8 cellular contexts compared by ENCODE assay signal in the genomic region with DNA sequence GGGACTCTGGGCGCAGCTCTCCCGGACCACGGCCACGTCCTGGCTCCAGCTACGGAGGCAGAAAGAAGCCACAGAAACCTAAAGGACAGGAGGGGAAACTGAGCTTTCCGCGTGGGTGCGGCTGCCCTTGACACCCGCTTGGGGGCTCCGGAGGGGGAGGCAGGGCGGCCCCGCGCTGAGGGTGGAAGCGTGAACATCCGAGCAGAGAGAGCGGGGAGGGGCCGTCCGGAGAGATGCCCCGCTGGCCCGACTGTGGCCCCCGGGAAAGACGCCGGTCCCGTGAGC.
DNase-seq lines count a peak whose midpoint lies in the region; ATAC-seq and FAIRE-seq lines count a peak whose summit lies in the region.

No MANE protein-coding gene starts in this region.

- no peaks in the 10 kb centered on the region for H3K36me3 ChIP-seq in ACC112 (ENCODE audit: insufficient read depth, low read length)
- H3K36me3 ChIP-seq in HUES48 (ENCODE audit: control insufficient read depth, insufficient read depth, low read length) = no peaks in the 10 kb centered on the region
- H3K36me3 ChIP-seq in naive thymus-derived CD4-positive, alpha-beta T cell (ENCODE audit: control insufficient read depth in 2 of 3, insufficient read depth in 3 of 3, low read length in 3 of 3) = no peaks in the 10 kb centered on the region

- H2AFZ ChIP-seq in ACC112 (ENCODE audit: low read length, unreplicated experiment) = peak overlapping the region; percentile 82

- H3K27ac ChIP-seq in ACC112 (ENCODE audit: low read depth, low read length) = peak overlapping the region; percentile 53; the same call in 1 of the 2 replicates
- no peak overlapping the region for H3K27ac ChIP-seq in HUES48 (ENCODE audit: low read depth, low read length)
- H3K27ac ChIP-seq in cingulate gyrus (ENCODE audit: low read depth, low read length) = peak overlapping the region; percentile 19
- H3K27ac ChIP-seq in naive thymus-derived CD4-positive, alpha-beta T cell (ENCODE audit: low read depth, low read length) = no peak overlapping the region

- no peak overlapping the region for H3K9ac ChIP-seq in HUES48 (ENCODE audit: low read depth, low read length)

- H3K27me3 Mint-ChIP-seq in naive thymus-derived CD4-positive, alpha-beta T cell = peaks cover 25 to 63% (median 31%) of the 10 kb centered on the region in 5 donors

- H3K27me3 ChIP-seq in ACC112 (ENCODE audit: insufficient read depth, low read length) = no peaks in the 10 kb centered on the region
- peaks cover 23% of the 10 kb centered on the region for H3K27me3 ChIP-seq in HUES48 (ENCODE audit: control insufficient read depth, insufficient read depth, low read length)
- peaks cover 0 to 7% of the 10 kb centered on the region in 2 donors for H3K27me3 ChIP-seq in naive thymus-derived CD4-positive, alpha-beta T cell (ENCODE audit: control insufficient read depth in 2 of 2, insufficient read depth in 2 of 2, low read length in 2 of 2)

- no peaks in the 10 kb centered on the region for H3K9me3 ChIP-seq in HUES48 (ENCODE audit: control insufficient read depth, insufficient read depth, low read length)
- H3K9me3 ChIP-seq in naive thymus-derived CD4-positive, alpha-beta T cell (ENCODE audit: control insufficient read depth in 2 of 3, low read length in 3 of 3) = peaks cover 0 to 8% (median 0%) of the 10 kb centered on the region in 3 experiments

- H3K4me3 ChIP-seq in ACC112 (ENCODE audit: low read depth, low read length) = peak overlapping the region; percentile 86
- H3K4me3 ChIP-seq in HUES48 (ENCODE audit: low read depth, low read length) = peak overlapping the region; percentile 88
- H3K4me3 ChIP-seq in naive thymus-derived CD4-positive, alpha-beta T cell (ENCODE audit: low read length) = peak overlapping the region; percentile 69

- no peak overlapping the region for H3K27ac Mint-ChIP-seq in naive thymus-derived CD4-positive, alpha-beta T cell

- intact Hi-C loops in naive thymus-derived CD4-positive, alpha-beta T cell (cut with micrococcal nuclease) = loop anchor here in 1 of 2 donors (5.0 kb wide), 1 partner anchor 294 kb away; a partner anchor contains a TSS

- FAIRE-seq in GM19239 (lab: Jason Lieb, UNC) = no peak

- peaks cover 0 to 11% (median 4%) of the 10 kb centered on the region in 11 donors for H3K9me3 Mint-ChIP-seq in naive thymus-derived CD4-positive, alpha-beta T cell

- H3K4me1 Mint-ChIP-seq in naive thymus-derived CD4-positive, alpha-beta T cell = peaks cover 9 to 24% (median 17%) of the 10 kb centered on the region in 7 donors

- H3K4me1 ChIP-seq in ACC112 (ENCODE audit: control insufficient read depth, insufficient read depth, low read length, unreplicated experiment) (peaks cover 24% of the 10 kb centered on the region), HUES48 (ENCODE audit: control insufficient read depth, insufficient read depth, low read length) (peaks cover 11% of the 10 kb centered on the region)
- H3K4me1 ChIP-seq in naive thymus-derived CD4-positive, alpha-beta T cell (ENCODE audit: control insufficient read depth in 2 of 2, insufficient read depth in 2 of 2, low read length in 2 of 2) = peaks cover 0 to 15% of the 10 kb centered on the region in 2 donors

- H3K4me3 Mint-ChIP-seq in naive thymus-derived CD4-positive, alpha-beta T cell = peak overlapping the region in 9 of 10 donors; percentile 59 to 82 (median 76)

- POLR2A ChIA-PET in naive thymus-derived CD4-positive, alpha-beta T cell (lab: Charles Lee) = no interaction called here

- H3K36me3 Mint-ChIP-seq in naive thymus-derived CD4-positive, alpha-beta T cell = peaks cover 0 to 5% (median 4%) of the 10 kb centered on the region in 5 donors

- CTCF ChIA-PET in naive thymus-derived CD4-positive, alpha-beta T cell (lab: Charles Lee) = interaction anchor here (0.6 to 1.1 kb wide), 2 partner anchors 24 to 364 kb away, joined by 3 read pairs; no protein-coding TSS in a partner anchor

- no peaks in the 10 kb centered on the region for H3K79me2 ChIP-seq in ACC112 (ENCODE audit: control insufficient read depth, insufficient read depth, low read length, unreplicated experiment)

- no peak for ATAC-seq in naive thymus-derived CD4-positive, alpha-beta T cell
- no peak for ATAC-seq in GM19035 (IDR thresholded peaks at IDR 0.05; ENCODE audit: unreplicated experiment)

- no peak for DNase-seq in naive thymus-derived CD4-positive, alpha-beta T cell
- DNase-seq in epidermal melanocyte (ENCODE audit: insufficient read length, low spot score) (no peak), DMS153 treated with DMSO at 0.1 percent for 48 hours (lab: John Stamatoyannopoulos, UW; ENCODE audit: unreplicated experiment) (no peak), GM19239 (ENCODE audit: insufficient read length, low spot score) (no peak)

Comparison
In these comparisons a context has a peak if more than half of its experiments do, and no peak if none do; other contexts are left out.
1. H3K27ac ChIP-seq: peak in ACC112 (single experiment) and cingulate gyrus (single experiment); none in HUES48 (single experiment) and naive thymus-derived CD4-positive, alpha-beta T cell (single experiment).
2. Peak in every context shown above with its lines, with median percentiles within 50 percentile points of each other: H3K4me3 ChIP-seq.